In the genomic region with DNA sequence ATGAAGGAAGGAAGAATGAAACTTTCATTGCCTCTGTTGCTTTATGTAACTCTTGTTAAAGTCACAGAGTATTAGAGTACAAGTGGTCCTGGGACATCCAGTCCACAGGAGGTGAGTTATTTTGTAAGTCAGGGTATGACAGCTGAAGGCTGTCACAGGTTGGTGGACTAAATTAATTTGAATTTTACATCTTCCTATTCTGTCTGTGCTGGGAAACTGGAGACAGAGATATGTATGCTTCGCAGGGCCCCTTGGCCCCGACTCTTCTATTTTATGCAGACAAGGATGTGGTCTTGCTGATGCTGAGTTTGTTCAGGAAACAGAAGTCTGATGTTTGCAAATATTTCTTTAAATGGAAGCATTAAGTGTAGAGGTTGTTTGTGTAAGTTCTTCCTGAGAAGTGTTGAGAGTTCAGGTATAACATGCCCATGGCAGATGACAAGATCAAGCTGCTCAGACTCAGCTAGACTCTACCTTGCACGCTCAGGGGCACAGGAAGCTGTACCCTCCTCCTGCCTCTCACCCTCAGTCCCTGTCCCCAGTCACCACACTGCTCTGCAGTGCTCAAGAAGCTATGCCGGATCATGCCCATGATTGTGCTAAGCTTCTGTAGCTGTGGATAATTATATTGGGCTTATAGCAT, we compare ENCODE assay signal across 18 cellular contexts. TPM values are rescaled to one million over a fixed set of nuclear protein-coding genes. Genes with fewer than 3 reads are reported as not detected.
DNase-seq lines count a peak whose midpoint lies in the region; ATAC-seq and TF ChIP-seq lines count a peak whose summit lies in the region.
"Had no signal": no experiment of that assay in that cellular context is flagged by ENCODE, and none has a peak within 500 bp of the region (broad histone marks: within the 10 kb centered on the region; RNA-seq: fewer than 3 reads in every experiment).

No MANE protein-coding gene starts in this region.

- no peak overlapping the region for H3K27ac ChIP-seq in CD8-positive, alpha-beta memory T cell (ENCODE audit: low read depth, low read length)
- H3K27ac ChIP-seq: A549, C4-2B, gastrocnemius medialis, neural progenitor cell, prostate gland, tibial artery had no signal

- POLR2A ChIA-PET in CD8-positive, alpha-beta memory T cell (lab: Charles Lee) = no interaction called here
- POLR2A ChIA-PET in activated CD4-positive, alpha-beta memory T cell treated with anti-CD3 and anti-CD28 coated beads for 36 hours (lab: Charles Lee) = no interaction called here

- H3K4me3 ChIP-seq in CD8-positive, alpha-beta memory T cell (ENCODE audit: low read length) = no peak overlapping the region
- H3K4me3 ChIP-seq in BE2C (ENCODE audit: low read depth, low read length) = no peak overlapping the region
- H3K4me3 ChIP-seq: A549, dorsolateral prefrontal cortex, gastrocnemius medialis, MG63, neural progenitor cell, prostate gland, tibial artery had no signal

- H3K4me1 Mint-ChIP-seq in activated CD8-positive, alpha-beta memory T cell treated with anti-CD3 and anti-CD28 coated beads, Interleukin-2, amount 10 ng/mL, durations not matched to agents 7 days and 5 days = peaks cover 19% of the 10 kb centered on the region
- peaks cover 17 to 21% (median 20%) of the 10 kb centered on the region in 3 donors for H3K4me1 Mint-ChIP-seq in CD8-positive, alpha-beta memory T cell
- peaks cover 24% of the 10 kb centered on the region for H3K4me1 Mint-ChIP-seq in activated CD4-positive, alpha-beta memory T cell treated with anti-CD3 and anti-CD28 coated beads for 36 hours (ENCODE audit: low read depth)
- peaks cover 26% of the 10 kb centered on the region for H3K4me1 Mint-ChIP-seq in memory B cell
- H3K4me1 Mint-ChIP-seq: neural progenitor cell had no signal

- peaks cover 14% of the 10 kb centered on the region for H3K27me3 Mint-ChIP-seq in activated CD8-positive, alpha-beta memory T cell treated with anti-CD3 and anti-CD28 coated beads, Interleukin-2, amount 10 ng/mL, durations not matched to agents 7 days and 5 days
- H3K27me3 Mint-ChIP-seq in CD8-positive, alpha-beta memory T cell = peaks cover 1 to 25% of the 10 kb centered on the region in 2 donors
- H3K27me3 Mint-ChIP-seq in activated CD4-positive, alpha-beta memory T cell treated with anti-CD3 and anti-CD28 coated beads for 36 hours = no peaks in the 10 kb centered on the region
- H3K27me3 Mint-ChIP-seq in memory B cell = peaks cover 2% of the 10 kb centered on the region

- no peaks in the 10 kb centered on the region for H3K9me3 ChIP-seq in CD8-positive, alpha-beta memory T cell (ENCODE audit: low read length)
- H3K9me3 ChIP-seq in BE2C = no peaks in the 10 kb centered on the region
- H3K9me3 ChIP-seq: A549, gastrocnemius medialis, MG63, prostate gland, SK-N-SH, tibial artery had no signal

- no peaks in the 10 kb centered on the region for H3K36me3 ChIP-seq in CD8-positive, alpha-beta memory T cell (ENCODE audit: insufficient read depth, low read length)
- H3K36me3 ChIP-seq in BE2C = no peaks in the 10 kb centered on the region
- H3K36me3 ChIP-seq: gastrocnemius medialis, MG63, neural progenitor cell, prostate gland, tibial artery had no signal

- no peak for TF ChIP-seq CTCF in BE2C (IDR thresholded peaks at IDR 0.05; ENCODE audit: low read depth, low read length)

- DNase-seq in activated CD8-positive, alpha-beta memory T cell treated with anti-CD3 and anti-CD28 coated beads, Interleukin-2, amount 10 ng/mL, durations not matched to agents 7 days and 5 days = peak; percentile 45
- no peak for DNase-seq in activated CD8-positive, alpha-beta memory T cell treated with anti-CD3 and anti-CD28 coated beads for 24 hours
- DNase-seq in CD8-positive, alpha-beta memory T cell = peak in 2 of 5 donors; percentile 7 to 50
- peak; percentile 25 for DNase-seq in activated CD4-positive, alpha-beta memory T cell treated with anti-CD3 and anti-CD28 coated beads for 36 hours
- DNase-seq in memory B cell (ENCODE audit: low spot score in 2 of 2) (no peak), BE2C (no peak), NOMO-1 (lab: John Stamatoyannopoulos, UW; ENCODE audit: unreplicated experiment in 2 of 2) (no peak)
- DNase-seq: gastrocnemius medialis, MG63, NCI-H146, SK-N-SH, tibial artery had no signal

- no peak overlapping the region for H3K4me3 Mint-ChIP-seq in activated CD8-positive, alpha-beta memory T cell treated with anti-CD3 and anti-CD28 coated beads, Interleukin-2, amount 10 ng/mL, durations not matched to agents 7 days and 5 days
- H3K4me3 Mint-ChIP-seq in CD8-positive, alpha-beta memory T cell = peak overlapping the region in 3 of 7 donors; percentile 1 to 20 (median 4)
- H3K4me3 Mint-ChIP-seq in activated CD4-positive, alpha-beta memory T cell treated with anti-CD3 and anti-CD28 coated beads for 36 hours = no peak overlapping the region
- peak overlapping the region; percentile 9 for H3K4me3 Mint-ChIP-seq in memory B cell
- H3K4me3 Mint-ChIP-seq: neural progenitor cell had no signal

- CTCF ChIA-PET in activated CD8-positive, alpha-beta memory T cell treated with anti-CD3 and anti-CD28 coated beads, Interleukin-2, amount 10 ng/mL, durations not matched to agents 7 days and 5 days (lab: Charles Lee) = interaction anchor here (1.1 to 2.8 kb wide), 4 partner anchors 10 to 309 kb away, joined by 4 to 8 read pairs (median 6); partner anchors contain the start of gene RASL11A
- CTCF ChIA-PET in CD8-positive, alpha-beta memory T cell (lab: Charles Lee) = interaction anchor here (1.0 to 1.4 kb wide), 2 partner anchors 16 to 68 kb away, joined by 3 to 4 read pairs; no protein-coding TSS in a partner anchor
- CTCF ChIA-PET in activated CD4-positive, alpha-beta memory T cell treated with anti-CD3 and anti-CD28 coated beads for 36 hours (lab: Charles Lee) = interaction anchor here (0.9 to 2.0 kb wide), 3 partner anchors 19 to 309 kb away, joined by 3 to 6 read pairs (median 3); partner anchors contain the start of gene RASL11A

- H3K27me3 ChIP-seq in CD8-positive, alpha-beta memory T cell (ENCODE audit: insufficient read depth, low read length, poor library complexity, severe bottlenecking) = no peaks in the 10 kb centered on the region
- H3K27me3 ChIP-seq in BE2C = peaks cover 53% of the 10 kb centered on the region
- H3K27me3 ChIP-seq: dorsolateral prefrontal cortex, MG63, neural progenitor cell had no signal

- ATAC-seq in activated CD8-positive, alpha-beta memory T cell treated with anti-CD3 and anti-CD28 coated beads, Interleukin-2, amount 10 ng/mL, durations not matched to agents 7 days and 5 days = peak; percentile 76
- ATAC-seq in memory B cell (ENCODE audit: low read depth) (peak; percentile 64), HG02885 (IDR thresholded peaks at IDR 0.05; ENCODE audit: poor library complexity, unreplicated experiment) (no peak)
- ATAC-seq: A549, gastrocnemius medialis had no signal

- H3K36me3 Mint-ChIP-seq in activated CD8-positive, alpha-beta memory T cell treated with anti-CD3 and anti-CD28 coated beads, Interleukin-2, amount 10 ng/mL, durations not matched to agents 7 days and 5 days = no peaks in the 10 kb centered on the region
- no peaks in the 10 kb centered on the region for H3K36me3 Mint-ChIP-seq in CD8-positive, alpha-beta memory T cell
- H3K36me3 Mint-ChIP-seq in activated CD4-positive, alpha-beta memory T cell treated with anti-CD3 and anti-CD28 coated beads for 36 hours = no peaks in the 10 kb centered on the region
- no peaks in the 10 kb centered on the region for H3K36me3 Mint-ChIP-seq in memory B cell
- H3K36me3 Mint-ChIP-seq: neural progenitor cell had no signal

- peaks cover 29% of the 10 kb centered on the region for H3K4me1 ChIP-seq in CD8-positive, alpha-beta memory T cell (ENCODE audit: insufficient read depth, low read length)
- H3K4me1 ChIP-seq in BE2C = no peaks in the 10 kb centered on the region
- H3K4me1 ChIP-seq: A549, gastrocnemius medialis, prostate gland had no signal

- intact Hi-C loops in activated CD4-positive, alpha-beta memory T cell treated with anti-CD3 and anti-CD28 coated beads for 36 hours (cut with micrococcal nuclease) = loop anchor here (2.0 kb wide), 1 partner anchor 59 kb away; no protein-coding TSS in a partner anchor

- peak overlapping the region; percentile 50 for H3K27ac Mint-ChIP-seq in activated CD8-positive, alpha-beta memory T cell treated with anti-CD3 and anti-CD28 coated beads, Interleukin-2, amount 10 ng/mL, durations not matched to agents 7 days and 5 days
- H3K27ac Mint-ChIP-seq in CD8-positive, alpha-beta memory T cell = peak overlapping the region in 7 of 8 donors; percentile 1 to 84 (median 37)
- H3K27ac Mint-ChIP-seq in activated CD4-positive, alpha-beta memory T cell treated with anti-CD3 and anti-CD28 coated beads for 36 hours = peak overlapping the region; percentile 24
- peak overlapping the region; percentile 46 for H3K27ac Mint-ChIP-seq in memory B cell
- H3K27ac Mint-ChIP-seq: neural progenitor cell had no signal

- no peaks in the 10 kb centered on the region for H3K9me3 Mint-ChIP-seq in activated CD8-positive, alpha-beta memory T cell treated with anti-CD3 and anti-CD28 coated beads, Interleukin-2, amount 10 ng/mL, durations not matched to agents 7 days and 5 days (ENCODE audit: low read depth)
- no peaks in the 10 kb centered on the region for H3K9me3 Mint-ChIP-seq in CD8-positive, alpha-beta memory T cell
- no peaks in the 10 kb centered on the region for H3K9me3 Mint-ChIP-seq in activated CD4-positive, alpha-beta memory T cell treated with anti-CD3 and anti-CD28 coated beads for 36 hours
- no peaks in the 10 kb centered on the region for H3K9me3 Mint-ChIP-seq in memory B cell
- H3K9me3 Mint-ChIP-seq: neural progenitor cell had no signal

RNA-seq across cellular contexts. Expression of gene RASL11A, which starts 23.4 kb away (rescaled TPM):
- under 1 TPM; 0.70 to 0.91 TPM for total RNA-seq in activated CD8-positive, alpha-beta memory T cell treated with anti-CD3 and anti-CD28 coated beads, Interleukin-2, amount 10 ng/mL, durations not matched to agents 7 days and 5 days
- 1 to 10 TPM; 5.3 to 6.3 TPM for total RNA-seq in CD8-positive, alpha-beta memory T cell
- 0.75 TPM for polyA plus RNA-seq in CD8-positive, alpha-beta memory T cell
- 1 to 10 TPM; 4.8 to 6.8 TPM for total RNA-seq in activated CD4-positive, alpha-beta memory T cell treated with anti-CD3 and anti-CD28 coated beads for 36 hours
- polyA plus RNA-seq in BE2C (2012; ENCODE audit: insufficient read depth, insufficient read length, low read depth) = 4.1 TPM

RNA-seq across cellular contexts. Expression of gene RPL21, which starts 42.6 kb away (rescaled TPM):
- 100 to 1,000 TPM; 806 to 916 TPM for total RNA-seq in activated CD8-positive, alpha-beta memory T cell treated with anti-CD3 and anti-CD28 coated beads, Interleukin-2, amount 10 ng/mL, durations not matched to agents 7 days and 5 days
- total RNA-seq in CD8-positive, alpha-beta memory T cell = 1,000 to 10,000 TPM; 1,206 to 1,216 TPM
- polyA plus RNA-seq in CD8-positive, alpha-beta memory T cell = 6,715 TPM
- total RNA-seq in activated CD4-positive, alpha-beta memory T cell treated with anti-CD3 and anti-CD28 coated beads for 36 hours = 1,000 to 10,000 TPM; 1,539 to 1,545 TPM
- polyA plus RNA-seq in BE2C (2012; ENCODE audit: insufficient read depth, insufficient read length, low read depth) = 284 TPM

Comparison
In these comparisons a context has a peak if more than half of its experiments do, and no peak if none do; other contexts are left out.
1. DNase-seq: peak in activated CD8-positive, alpha-beta memory T cell treated with anti-CD3 and anti-CD28 coated beads, Interleukin-2, amount 10 ng/mL, durations not matched to agents 7 days and 5 days (single experiment) and activated CD4-positive, alpha-beta memory T cell treated with anti-CD3 and anti-CD28 coated beads for 36 hours (single experiment); none in activated CD8-positive, alpha-beta memory T cell treated with anti-CD3 and anti-CD28 coated beads for 24 hours (single experiment), memory B cell (0 of 2), BE2C (single experiment) and NOMO-1 (0 of 2).
2. Peak in every context shown above with its lines, with median percentiles within 50 percentile points of each other: H3K27ac Mint-ChIP-seq.